In genomic region chr1:161069201-161069685, GRCh38 we compare ENCODE assay signal across 11 cellular contexts. TPM values are rescaled to one million over a fixed set of nuclear protein-coding genes. Genes with fewer than 3 reads are reported as not detected.
DNase-seq lines count a peak whose midpoint lies in the region; ATAC-seq and TF ChIP-seq lines count a peak whose summit lies in the region.
"Had no signal": no experiment of that assay in that cellular context is flagged by ENCODE, and none has a peak within 500 bp of the region (broad histone marks: within the 10 kb centered on the region; RNA-seq: fewer than 3 reads in every experiment).

No MANE protein-coding gene starts in this region.

- peaks cover 0 to 2% of the 10 kb centered on the region in 2 donors for H3K27me3 Mint-ChIP-seq in CD8-positive, alpha-beta memory T cell
- H3K27me3 Mint-ChIP-seq in activated T-helper 2 cell treated with anti-CD3 and anti-CD28 coated beads, Interferon-gamma antibody, Interleukin-2, Interleukin-4, amounts not matched to agents 10 μg/mL and 5 μg/mL and 100 μg/mL, durations not matched to agents 14 hours and 24 hours and 36 hours (ENCODE audit: low read depth), result no peaks in the 10 kb centered on the region

- H3K36me3 ChIP-seq in CD8-positive, alpha-beta memory T cell (ENCODE audit: insufficient read depth, low read length), result no peaks in the 10 kb centered on the region
- H3K36me3 ChIP-seq in muscle layer of colon (ENCODE audit: insufficient read depth, low read length) (no peaks in the 10 kb centered on the region), osteoblast (ENCODE audit: insufficient read depth, low read length) (no peaks in the 10 kb centered on the region)

- H3K27ac ChIP-seq in CD8-positive, alpha-beta memory T cell (ENCODE audit: low read depth, low read length), result peak overlapping the region; percentile 88
- peak overlapping the region; percentile 63 for H3K27ac ChIP-seq in muscle layer of colon (ENCODE audit: low read depth, low read length)
- no peak overlapping the region for H3K27ac ChIP-seq in osteoblast (ENCODE audit: low read depth, low read length)

- no peak overlapping the region for H3K4me2 ChIP-seq in osteoblast (ENCODE audit: insufficient read depth, low read length)

- H4K20me1 ChIP-seq in osteoblast (ENCODE audit: insufficient read depth, low read length), result no peaks in the 10 kb centered on the region

- ATAC-seq in HG02798 (IDR thresholded peaks at IDR 0.05; ENCODE audit: poor library complexity, unreplicated experiment), result peak; percentile 1
- no peak for ATAC-seq in GM21786 (IDR thresholded peaks at IDR 0.05; ENCODE audit: unreplicated experiment)
- ATAC-seq: HCT116 had no signal

- H3K79me2 ChIP-seq in osteoblast (ENCODE audit: insufficient read depth, low read length), result no peaks in the 10 kb centered on the region

- peaks cover 0 to 43% (median 9%) of the 10 kb centered on the region in 3 donors for H3K36me3 Mint-ChIP-seq in CD8-positive, alpha-beta memory T cell
- peaks cover 33% of the 10 kb centered on the region for H3K36me3 Mint-ChIP-seq in activated T-helper 2 cell treated with anti-CD3 and anti-CD28 coated beads, Interferon-gamma antibody, Interleukin-2, Interleukin-4, amounts not matched to agents 10 μg/mL and 5 μg/mL and 100 μg/mL, durations not matched to agents 14 hours and 24 hours and 36 hours (ENCODE audit: low read depth)

- DNase-seq in CD8-positive, alpha-beta memory T cell, result no peak
- DNase-seq in activated T-helper 2 cell treated with anti-CD3 and anti-CD28 coated beads, Interferon-gamma antibody, Interleukin-2, Interleukin-4, amounts not matched to agents 10 μg/mL and 5 μg/mL and 100 μg/mL, durations not matched to agents 14 hours and 24 hours and 36 hours (ENCODE audit: low spot score), result peak; percentile 24
- DNase-seq in NCI-H2107 (lab: John Stamatoyannopoulos, UW) (no peak), NCI-H345 (lab: John Stamatoyannopoulos, UW) (no peak), osteoblast (ENCODE audit: insufficient read length, low spot score, missing footprints) (no peak)
- DNase-seq: foreskin melanocyte, NCI-H524 had no signal

- H2AFZ ChIP-seq in osteoblast (ENCODE audit: low read length), result no peak overlapping the region

- POLR2A ChIA-PET in CD8-positive, alpha-beta memory T cell (lab: Charles Lee), result interaction anchor here (0.7 to 3.8 kb wide), 14 partner anchors 8 to 156 kb away, joined by 3 to 81 read pairs (median 4); partner anchors contain the start of genes F11R, KLHDC9, NIT1 and PFDN2

- H3K27me3 ChIP-seq in CD8-positive, alpha-beta memory T cell (ENCODE audit: insufficient read depth, low read length, poor library complexity, severe bottlenecking), result no peaks in the 10 kb centered on the region
- H3K27me3 ChIP-seq in muscle layer of colon (ENCODE audit: control insufficient read depth in 1 of 2, insufficient read depth in 2 of 2, low read length in 2 of 2), result no peaks in the 10 kb centered on the region
- peaks cover 3% of the 10 kb centered on the region for H3K27me3 ChIP-seq in osteoblast (ENCODE audit: insufficient read depth, low read length)

- H3K9ac ChIP-seq in muscle layer of colon (ENCODE audit: low read length), result no peak overlapping the region

- intact Hi-C loops in activated T-helper 2 cell treated with anti-CD3 and anti-CD28 coated beads, Interferon-gamma antibody, Interleukin-2, Interleukin-4, amounts not matched to agents 10 μg/mL and 5 μg/mL and 100 μg/mL, durations not matched to agents 14 hours and 24 hours and 36 hours (cut with micrococcal nuclease), result loop anchor here (5.0 kb wide), 1 partner anchor 88 kb away; the partner anchor contains the start of gene USP21

- TF ChIP-seq CTCF in osteoblast (IDR thresholded peaks at IDR 0.05; ENCODE audit: extremely low read depth, low read depth, low read length), result no peak

- H3K4me3 ChIP-seq in CD8-positive, alpha-beta memory T cell (ENCODE audit: low read length), result peak overlapping the region; percentile 84
- peak overlapping the region in 1 of 2 donors; percentile 27 for H3K4me3 ChIP-seq in muscle layer of colon (ENCODE audit: low read depth in 1 of 2, low read length in 2 of 2)
- no peak overlapping the region for H3K4me3 ChIP-seq in osteoblast (ENCODE audit: insufficient read depth, low read length)

- no peaks in the 10 kb centered on the region for H3K9me3 Mint-ChIP-seq in CD8-positive, alpha-beta memory T cell
- no peaks in the 10 kb centered on the region for H3K9me3 Mint-ChIP-seq in activated T-helper 2 cell treated with anti-CD3 and anti-CD28 coated beads, Interferon-gamma antibody, Interleukin-2, Interleukin-4, amounts not matched to agents 10 μg/mL and 5 μg/mL and 100 μg/mL, durations not matched to agents 14 hours and 24 hours and 36 hours

- H3K4me1 Mint-ChIP-seq in CD8-positive, alpha-beta memory T cell, result peaks cover 50 to 66% (median 65%) of the 10 kb centered on the region in 3 donors
- peaks cover 40% of the 10 kb centered on the region for H3K4me1 Mint-ChIP-seq in activated T-helper 2 cell treated with anti-CD3 and anti-CD28 coated beads, Interferon-gamma antibody, Interleukin-2, Interleukin-4, amounts not matched to agents 10 μg/mL and 5 μg/mL and 100 μg/mL, durations not matched to agents 14 hours and 24 hours and 36 hours (ENCODE audit: low read depth)

- H3K4me1 ChIP-seq in CD8-positive, alpha-beta memory T cell (ENCODE audit: insufficient read depth, low read length), result peaks cover 57% of the 10 kb centered on the region
- no peaks in the 10 kb centered on the region for H3K4me1 ChIP-seq in muscle layer of colon (ENCODE audit: insufficient read depth, low read length)
- H3K4me1 ChIP-seq in osteoblast (ENCODE audit: insufficient read depth, low read length), result no peaks in the 10 kb centered on the region

- H3K4me3 Mint-ChIP-seq in CD8-positive, alpha-beta memory T cell, result peak overlapping the region; percentile 88 to 100 (median 100)
- peak overlapping the region; percentile 100 for H3K4me3 Mint-ChIP-seq in activated T-helper 2 cell treated with anti-CD3 and anti-CD28 coated beads, Interferon-gamma antibody, Interleukin-2, Interleukin-4, amounts not matched to agents 10 μg/mL and 5 μg/mL and 100 μg/mL, durations not matched to agents 14 hours and 24 hours and 36 hours (ENCODE audit: low read depth)

- H3K9me3 ChIP-seq in CD8-positive, alpha-beta memory T cell (ENCODE audit: low read length), result no peaks in the 10 kb centered on the region
- H3K9me3 ChIP-seq in muscle layer of colon (ENCODE audit: low read length) (no peaks in the 10 kb centered on the region), osteoblast (ENCODE audit: low read depth, low read length) (no peaks in the 10 kb centered on the region)

- peak overlapping the region; percentile 88 to 99 (median 96) for H3K27ac Mint-ChIP-seq in CD8-positive, alpha-beta memory T cell
- H3K27ac Mint-ChIP-seq in activated T-helper 2 cell treated with anti-CD3 and anti-CD28 coated beads, Interferon-gamma antibody, Interleukin-2, Interleukin-4, amounts not matched to agents 10 μg/mL and 5 μg/mL and 100 μg/mL, durations not matched to agents 14 hours and 24 hours and 36 hours, result peak overlapping the region; percentile 98

- CTCF ChIA-PET in CD8-positive, alpha-beta memory T cell (lab: Charles Lee), result interaction anchor here (0.8 to 10.9 kb wide), 9 partner anchors 24 to 232 kb away, joined by 4 to 128 read pairs (median 9); partner anchors contain the start of genes KLHDC9, TSTD1, UFC1 and USF1

RNA-seq across cellular contexts. Expression of gene ARHGAP30, which starts 0.4 kb away (rescaled TPM):
- 100 to 1,000 TPM; 147 to 149 TPM for total RNA-seq in CD8-positive, alpha-beta memory T cell
- polyA plus RNA-seq in CD8-positive, alpha-beta memory T cell, result 213 TPM
- 161 and 170 TPM in 2 replicates for total RNA-seq in activated T-helper 2 cell treated with anti-CD3 and anti-CD28 coated beads, Interferon-gamma antibody, Interleukin-2, Interleukin-4, amounts not matched to agents 10 μg/mL and 5 μg/mL and 100 μg/mL, durations not matched to agents 14 hours and 24 hours and 36 hours
- total RNA-seq in osteoblast, result under 0.01 TPM in 1 of 2 replicates, not detected in the other

RNA-seq across cellular contexts. Expression of gene NECTIN4, which starts 20.1 kb away (rescaled TPM):
- total RNA-seq in CD8-positive, alpha-beta memory T cell, result under 1 TPM; 0.09 TPM
- polyA plus RNA-seq in CD8-positive, alpha-beta memory T cell, result not detected
- 0.05 TPM in 1 of 2 replicates, not detected in the other for total RNA-seq in activated T-helper 2 cell treated with anti-CD3 and anti-CD28 coated beads, Interferon-gamma antibody, Interleukin-2, Interleukin-4, amounts not matched to agents 10 μg/mL and 5 μg/mL and 100 μg/mL, durations not matched to agents 14 hours and 24 hours and 36 hours
- under 0.01 TPM in 2 replicates for total RNA-seq in osteoblast

RNA-seq across cellular contexts. Expression of gene USF1, which starts 23.5 kb away (rescaled TPM):
- total RNA-seq in CD8-positive, alpha-beta memory T cell, result 10 to 100 TPM; 63.3 to 67.7 TPM
- 6.7 TPM for polyA plus RNA-seq in CD8-positive, alpha-beta memory T cell
- 49.1 and 53.2 TPM in 2 replicates for total RNA-seq in activated T-helper 2 cell treated with anti-CD3 and anti-CD28 coated beads, Interferon-gamma antibody, Interleukin-2, Interleukin-4, amounts not matched to agents 10 μg/mL and 5 μg/mL and 100 μg/mL, durations not matched to agents 14 hours and 24 hours and 36 hours
- total RNA-seq in osteoblast, result 45.7 and 47.4 TPM in 2 replicates

RNA-seq across cellular contexts. Expression of gene KLHDC9, which starts 28.9 kb away (rescaled TPM):
- total RNA-seq in CD8-positive, alpha-beta memory T cell, result under 1 TPM; 0.42 to 0.49 TPM
- not detected for polyA plus RNA-seq in CD8-positive, alpha-beta memory T cell
- total RNA-seq in activated T-helper 2 cell treated with anti-CD3 and anti-CD28 coated beads, Interferon-gamma antibody, Interleukin-2, Interleukin-4, amounts not matched to agents 10 μg/mL and 5 μg/mL and 100 μg/mL, durations not matched to agents 14 hours and 24 hours and 36 hours, result not detected in 2 replicates
- total RNA-seq in osteoblast, result 1.4 and 1.5 TPM in 2 replicates

RNA-seq across cellular contexts. Expression of gene TSTD1, which starts 30.5 kb away (rescaled TPM):
- total RNA-seq in CD8-positive, alpha-beta memory T cell, result 10 to 100 TPM; 40.2 to 46.1 TPM
- 288 TPM for polyA plus RNA-seq in CD8-positive, alpha-beta memory T cell
- total RNA-seq in activated T-helper 2 cell treated with anti-CD3 and anti-CD28 coated beads, Interferon-gamma antibody, Interleukin-2, Interleukin-4, amounts not matched to agents 10 μg/mL and 5 μg/mL and 100 μg/mL, durations not matched to agents 14 hours and 24 hours and 36 hours, result 49.0 and 49.1 TPM in 2 replicates
- total RNA-seq in osteoblast, result 0.72 and 1.8 TPM in 2 replicates

Comparison
In these comparisons a context has a peak if more than half of its experiments do, and no peak if none do; other contexts are left out.
1. RNA of gene ARHGAP30, which starts 0.4 kb away (total RNA-seq): 161 to 170 TPM in activated T-helper 2 cell treated with anti-CD3 and anti-CD28 coated beads, Interferon-gamma antibody, Interleukin-2, Interleukin-4, amounts not matched to agents 10 μg/mL and 5 μg/mL and 100 μg/mL, durations not matched to agents 14 hours and 24 hours and 36 hours and 147 to 149 TPM in CD8-positive, alpha-beta memory T cell; under 0.01 TPM in osteoblast; every median in the first group is over 100 times any median in the second.